ENCODE assay signal across 4 cellular contexts in the genomic region with DNA sequence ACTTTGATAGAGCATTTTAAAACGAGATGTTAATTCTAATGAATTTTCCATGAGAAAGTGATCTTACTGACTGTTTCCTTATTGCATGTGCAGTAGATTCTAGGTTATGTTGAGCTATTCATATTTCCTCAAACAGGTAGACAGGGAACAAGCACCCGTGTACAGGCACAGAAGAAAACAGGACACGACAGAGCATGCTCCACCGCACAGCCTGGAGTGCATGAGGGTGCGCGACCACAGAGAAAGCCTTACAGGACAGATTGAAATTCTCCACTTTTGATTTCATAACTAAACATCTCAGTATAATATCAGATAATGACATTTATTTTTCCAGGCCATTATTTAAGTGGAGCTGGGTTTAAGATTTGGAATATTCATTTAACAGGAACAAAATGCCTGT. TPM values are rescaled to one million over a fixed set of nuclear protein-coding genes. Genes with fewer than 3 reads are reported as not detected.
"Had no signal": no experiment of that assay in that cellular context is flagged by ENCODE, and none has a peak within 500 bp of the region (broad histone marks: within the 10 kb centered on the region; RNA-seq: fewer than 3 reads in every experiment).

No MANE protein-coding gene starts in this region.

RNA-seq across cellular contexts. Expression of gene TRIM77, which starts 41.9 kb away (rescaled TPM):
- polyA plus RNA-seq: adipose tissue, adrenal gland, aorta, cardiac muscle cell had no signal
